Comparison of ENCODE assay signal across 28 cellular contexts in genomic region chr17:79557276-79557675, GRCh38. TPM values are rescaled to one million over a fixed set of nuclear protein-coding genes. Genes with fewer than 3 reads are reported as not detected.
"Had no signal": no experiment of that assay in that cellular context is flagged by ENCODE, and none has a peak within 500 bp of the region (broad histone marks: within the 10 kb centered on the region; RNA-seq: fewer than 3 reads in every experiment).

No MANE protein-coding gene starts in this region.

- ATAC-seq: activated T-cell treated with anti-CD3 and anti-CD28 coated beads, Interleukin-2, amount 50 U/mL, for 4 hours; T-cell had no signal

- H3K36me3 Mint-ChIP-seq: activated CD4-positive, alpha-beta memory T cell treated with anti-CD3 and anti-CD28 coated beads for 36 hours; activated naive CD8-positive, alpha-beta T cell; T-cell had no signal

- H3K27ac Mint-ChIP-seq: activated CD4-positive, alpha-beta memory T cell treated with anti-CD3 and anti-CD28 coated beads for 36 hours; activated CD4-positive, alpha-beta T cell treated with anti-CD3 and anti-CD28 coated beads, Interleukin-2, amount 10 ng/mL, durations not matched to agents 7 days and 5 days; activated naive CD4-positive, alpha-beta T cell treated with anti-CD3 and anti-CD28 coated beads for 36 hours; activated naive CD8-positive, alpha-beta T cell; T-cell had no signal

- DNase-seq: activated CD4-positive, alpha-beta memory T cell treated with anti-CD3 and anti-CD28 coated beads for 36 hours; activated CD4-positive, alpha-beta T cell treated with anti-CD3 and anti-CD28 coated beads, Interleukin-2, amount 10 ng/mL, durations not matched to agents 7 days and 5 days; activated CD4-positive, CD25-positive, alpha-beta regulatory T cell; activated CD8-positive, alpha-beta memory T cell treated with anti-CD3 and anti-CD28 coated beads for 24 hours; activated gamma-delta T cell; activated naive CD4-positive, alpha-beta T cell treated with anti-CD3 and anti-CD28 coated beads for 36 hours; activated T-cell treated with anti-CD3 and anti-CD28 coated beads, Interleukin-2, amount 50 U/mL, for 4 hours; amygdala; MG63; MV-4-11; NCI-H1092 treated with DMSO at 0.1 percent for 48 hours; NCI-H1417 treated with DMSO at 0.1 percent for 48 hours; NCI-H1694; NCI-H2029 treated with DMSO at 0.1 percent for 48 hours; NCI-H345; NCI-H510A; NCI-H526 treated with DMSO at 0.1 percent for 48 hours; NCI-H82; SIG-M5; T-cell; T-helper 2 cell; T1000 had no signal

- H3K4me1 Mint-ChIP-seq: activated CD4-positive, alpha-beta T cell treated with anti-CD3 and anti-CD28 coated beads, Interleukin-2, amount 10 ng/mL, durations not matched to agents 7 days and 5 days had no signal

- H3K4me3 ChIP-seq: MG63, SK-N-MC had no signal

- H3K27ac ChIP-seq: SK-N-MC, VCaP had no signal

- H3K27me3 Mint-ChIP-seq: activated CD4-positive, alpha-beta T cell treated with anti-CD3 and anti-CD28 coated beads, Interleukin-2, amount 10 ng/mL, durations not matched to agents 7 days and 5 days had no signal

- H3K36me3 ChIP-seq: MG63 had no signal

- H3K4me3 Mint-ChIP-seq: activated CD4-positive, alpha-beta memory T cell treated with anti-CD3 and anti-CD28 coated beads for 36 hours; activated CD4-positive, alpha-beta T cell treated with anti-CD3 and anti-CD28 coated beads, Interleukin-2, amount 10 ng/mL, durations not matched to agents 7 days and 5 days; activated naive CD4-positive, alpha-beta T cell treated with anti-CD3 and anti-CD28 coated beads for 36 hours; activated naive CD8-positive, alpha-beta T cell; activated T-cell treated with anti-CD3 and anti-CD28 coated beads, Interleukin-2, amount 50 U/mL, for 4 hours; T-cell had no signal

RNA-seq across cellular contexts. Expression of gene RBFOX3, which starts 53.6 kb away (rescaled TPM):
- total RNA-seq: activated CD4-positive, alpha-beta memory T cell treated with anti-CD3 and anti-CD28 coated beads for 36 hours; activated CD4-positive, alpha-beta T cell treated with anti-CD3 and anti-CD28 coated beads, Interleukin-2, amount 10 ng/mL, durations not matched to agents 7 days and 5 days; activated naive CD4-positive, alpha-beta T cell treated with anti-CD3 and anti-CD28 coated beads for 36 hours; activated T-cell treated with anti-CD3 and anti-CD28 coated beads, Interleukin-2, amount 50 U/mL, for 4 hours; cardiac septum; OCI-LY7; RPMI7951; T-cell had no signal
